Comparison of ENCODE assay signal across 14 cellular contexts in the genomic region with DNA sequence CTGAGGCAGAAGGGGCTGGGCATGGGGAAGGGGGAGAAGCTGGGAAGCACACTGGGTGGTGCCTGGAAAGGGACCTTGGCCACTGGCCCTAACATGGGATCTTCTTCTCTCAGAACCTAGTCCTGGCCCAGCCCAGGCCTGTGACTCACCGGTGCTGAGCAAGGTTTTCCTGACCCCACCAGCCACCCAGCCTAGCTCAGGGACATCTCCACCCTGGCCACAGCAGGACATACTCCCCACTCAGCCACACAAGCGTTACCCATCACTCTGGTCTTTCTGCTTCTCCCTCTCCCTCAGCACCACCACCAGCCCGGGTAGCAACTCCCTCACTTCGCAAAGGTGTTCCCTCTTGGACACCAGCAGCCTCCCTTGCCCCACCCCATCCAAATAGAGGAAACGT. TPM values are rescaled to one million over a fixed set of nuclear protein-coding genes. Genes with fewer than 3 reads are reported as not detected.
A peak's percentile ranks its signal among the peaks of the same experiment; 100 is the strongest.
DNase-seq lines count a peak whose midpoint lies in the region; ATAC-seq and TF ChIP-seq lines count a peak whose summit lies in the region.
"Had no signal": no experiment of that assay in that cellular context is flagged by ENCODE, and none has a peak within 500 bp of the region (broad histone marks: within the 10 kb centered on the region; RNA-seq: fewer than 3 reads in every experiment).

No MANE protein-coding gene starts in this region.

- no peak overlapping the region for H3K27ac Mint-ChIP-seq in GM23338

- H3K4me1 ChIP-seq in GM23338 (ENCODE audit: insufficient read depth) (peaks cover 15% of the 10 kb centered on the region), foreskin keratinocyte (no peaks in the 10 kb centered on the region), mucosa of descending colon (ENCODE audit: low read depth) (no peaks in the 10 kb centered on the region), testis (peaks cover 43% of the 10 kb centered on the region), colonic mucosa (no peaks in the 10 kb centered on the region)

- no peaks in the 10 kb centered on the region for H3F3A ChIP-seq in GM23338 (replicated peaks; ENCODE audit: low read depth)

- H3K9ac ChIP-seq in colonic mucosa (ENCODE audit: low read depth in 2 of 2, low read length in 2 of 2), result no peak overlapping the region

- DNase-seq in GM23338 (ENCODE audit: low spot score) (no peak), foreskin keratinocyte (no peak), mucosa of descending colon (no peak), testis (peak; percentile 52), SW 1271 (lab: John Stamatoyannopoulos, UW) (no peak), nucleus accumbens (lab: John Stamatoyannopoulos, UW) (no peak), colonic mucosa (no peak), G401 (ENCODE audit: low spot score) (no peak)
- DNase-seq: cortex of kidney, DND-41, NCI-H1417 treated with DMSO at 0.1 percent for 48 hours, NCI-H345 had no signal

- H3K9me3 ChIP-seq in mucosa of descending colon (no peaks in the 10 kb centered on the region), testis (no peaks in the 10 kb centered on the region), colonic mucosa (no peaks in the 10 kb centered on the region)

- no peaks in the 10 kb centered on the region for H3K36me3 ChIP-seq in GM23338 (ENCODE audit: insufficient read depth)
- no peaks in the 10 kb centered on the region for H3K36me3 ChIP-seq in mucosa of descending colon (ENCODE audit: low read depth)
- no peaks in the 10 kb centered on the region for H3K36me3 ChIP-seq in testis (ENCODE audit: low read depth, missing control alignments)
- no peaks in the 10 kb centered on the region for H3K36me3 ChIP-seq in colonic mucosa

- in situ Hi-C loops in G401 (cut with HindIII; ENCODE audit: low sequenced_read_pairs), result loop anchor here (10.0 kb wide), 1 partner anchor 195 kb away; no protein-coding TSS in a partner anchor

- intact Hi-C loops in mucosa of descending colon (cut with DNase I, micrococcal nuclease), result loop anchor here (10.0 kb wide), 2 partner anchors 95 to 175 kb away; no protein-coding TSS in a partner anchor
- intact Hi-C loops in testis (cut with DNase I; ENCODE audit: low total_unique reads), result loop anchor here (10.0 kb wide), 1 partner anchor 75 kb away; no protein-coding TSS in a partner anchor
- intact Hi-C loops in colonic mucosa (cut with DNase I), result no loop called here

- TF ChIP-seq POLR2A in testis (IDR thresholded peaks at IDR 0.05), result no peak

- no peak overlapping the region for H3K4me3 ChIP-seq in GM23338
- no peak overlapping the region for H3K4me3 ChIP-seq in mucosa of descending colon
- no peak overlapping the region for H3K4me3 ChIP-seq in testis
- no peak overlapping the region for H3K4me3 ChIP-seq in colonic mucosa
- H3K4me3 ChIP-seq: K562 had no signal

- H3K4me1 Mint-ChIP-seq in GM23338, result peaks cover 15% of the 10 kb centered on the region; the same call in 2 of the 3 replicates

- H3K36me3 Mint-ChIP-seq in GM23338 (ENCODE audit: low read depth), result peaks cover 5% of the 10 kb centered on the region; the same call in 2 of the 3 replicates

- H3K27me3 Mint-ChIP-seq in GM23338 (ENCODE audit: insufficient read depth, low read depth, poor library complexity), result peaks cover 7% of the 10 kb centered on the region

- H3K27me3 ChIP-seq in GM23338 (ENCODE audit: insufficient read depth) (peaks cover 20% of the 10 kb centered on the region), foreskin keratinocyte (peaks cover 44% of the 10 kb centered on the region), testis (no peaks in the 10 kb centered on the region), colonic mucosa (no peaks in the 10 kb centered on the region)

- no peaks in the 10 kb centered on the region; the same call in none of the 2 replicates for H4K20me1 ChIP-seq in GM23338 (replicated peaks; ENCODE audit: insufficient read depth)

- ATAC-seq in GM23338 (no peak), foreskin keratinocyte (peak; percentile 18), mucosa of descending colon (peak; percentile 11)
- ATAC-seq: K562, SK-N-SH treated with all-trans-retinoic acid at 6 μM for 48 hours had no signal

- 54 to 57% methylated on average over 5 of the region's 5 CpGs for WGBS in testis, 2 donors

- no peaks in the 10 kb centered on the region for H3K9me2 ChIP-seq in GM23338 (ENCODE audit: insufficient read depth)

- H3K27ac ChIP-seq in GM23338 (ENCODE audit: low read depth), result no peak overlapping the region
- H3K27ac ChIP-seq in foreskin keratinocyte, result no peak overlapping the region
- peak overlapping the region; percentile 83 for H3K27ac ChIP-seq in testis
- H3K27ac ChIP-seq in colonic mucosa, result no peak overlapping the region

- peak overlapping the region; percentile 93; the same call in 1 of the 2 replicates for H3K4me2 ChIP-seq in GM23338

- H3K4me3 Mint-ChIP-seq in GM23338, result no peak overlapping the region

- no peak overlapping the region for H2AFZ ChIP-seq in GM23338

- peaks cover 2% of the 10 kb centered on the region; the same call in 1 of the 3 replicates for H3K9me3 Mint-ChIP-seq in GM23338

- no peaks in the 10 kb centered on the region for H3K79me2 ChIP-seq in GM23338 (replicated peaks; ENCODE audit: insufficient read depth)

- TF ChIP-seq CTCF in GM23338 (conservative IDR thresholded peaks at IDR 0.05; ENCODE audit: low read depth in 2 of 2), result no peak
- TF ChIP-seq CTCF in foreskin keratinocyte (conservative IDR thresholded peaks at IDR 0.05), result no peak
- no peak for TF ChIP-seq CTCF in mucosa of descending colon (IDR thresholded peaks at IDR 0.05)
- no peak for TF ChIP-seq CTCF in testis (IDR thresholded peaks at IDR 0.05)
- TF ChIP-seq CTCF in colonic mucosa (IDR thresholded peaks at IDR 0.05), result no peak

TF ChIP-seq in GM23338, 12 proteins besides CTCF, POLR2A, EP300 and RAD21 (continues in another document):
- TF ChIP-seq, protein P1, sequence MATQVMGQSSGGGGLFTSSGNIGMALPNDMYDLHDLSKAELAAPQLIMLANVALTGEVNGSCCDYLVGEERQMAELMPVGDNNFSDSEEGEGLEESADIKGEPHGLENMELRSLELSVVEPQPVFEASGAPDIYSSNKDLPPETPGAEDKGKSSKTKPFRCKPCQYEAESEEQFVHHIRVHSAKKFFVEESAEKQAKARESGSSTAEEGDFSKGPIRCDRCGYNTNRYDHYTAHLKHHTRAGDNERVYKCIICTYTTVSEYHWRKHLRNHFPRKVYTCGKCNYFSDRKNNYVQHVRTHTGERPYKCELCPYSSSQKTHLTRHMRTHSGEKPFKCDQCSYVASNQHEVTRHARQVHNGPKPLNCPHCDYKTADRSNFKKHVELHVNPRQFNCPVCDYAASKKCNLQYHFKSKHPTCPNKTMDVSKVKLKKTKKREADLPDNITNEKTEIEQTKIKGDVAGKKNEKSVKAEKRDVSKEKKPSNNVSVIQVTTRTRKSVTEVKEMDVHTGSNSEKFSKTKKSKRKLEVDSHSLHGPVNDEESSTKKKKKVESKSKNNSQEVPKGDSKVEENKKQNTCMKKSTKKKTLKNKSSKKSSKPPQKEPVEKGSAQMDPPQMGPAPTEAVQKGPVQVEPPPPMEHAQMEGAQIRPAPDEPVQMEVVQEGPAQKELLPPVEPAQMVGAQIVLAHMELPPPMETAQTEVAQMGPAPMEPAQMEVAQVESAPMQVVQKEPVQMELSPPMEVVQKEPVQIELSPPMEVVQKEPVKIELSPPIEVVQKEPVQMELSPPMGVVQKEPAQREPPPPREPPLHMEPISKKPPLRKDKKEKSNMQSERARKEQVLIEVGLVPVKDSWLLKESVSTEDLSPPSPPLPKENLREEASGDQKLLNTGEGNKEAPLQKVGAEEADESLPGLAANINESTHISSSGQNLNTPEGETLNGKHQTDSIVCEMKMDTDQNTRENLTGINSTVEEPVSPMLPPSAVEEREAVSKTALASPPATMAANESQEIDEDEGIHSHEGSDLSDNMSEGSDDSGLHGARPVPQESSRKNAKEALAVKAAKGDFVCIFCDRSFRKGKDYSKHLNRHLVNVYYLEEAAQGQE (IDR thresholded peaks at IDR 0.05; ENCODE audit: unreplicated experiment), result no peak
- TF ChIP-seq POLR2AphosphoS5 (IDR thresholded peaks at IDR 0.05; ENCODE audit: low read depth) (no peak), STAT1 (IDR thresholded peaks at IDR 0.05; ENCODE audit: unreplicated experiment) (no peak), CREB1 (CRISPR knock-in tag; IDR thresholded peaks at IDR 0.05; ENCODE audit: low read depth) (no peak), ZNF114 (CRISPR knock-in tag; IDR thresholded peaks at IDR 0.05) (no peak), EZH2phosphoT487 (IDR thresholded peaks at IDR 0.05; ENCODE audit: unreplicated experiment) (no peak)

RNA-seq across cellular contexts. Expression of a gene that starts 22.8 kb away (rescaled TPM):
- total RNA-seq in GM23338 (2014; rRNA removed; shearing (Covaris generic)), result 5.7 and 7.4 TPM in 2 replicates
- polyA plus RNA-seq in GM23338 (2016; fragmentation: Nextera tagmentation; extraction: Ambion mirVana) (1.3 and 2.0 TPM in 2 replicates), foreskin keratinocyte (0.69 and 0.78 TPM in 2 replicates), testis (ENCODE audit: insufficient read depth, low read depth, low replicate concordance) (75.9 TPM)
- total RNA-seq in foreskin keratinocyte (1.8 and 4.3 TPM in 2 replicates), mucosa of descending colon (1,000 to 10,000 TPM in 1 of 3 donors, 100 to 1,000 TPM in 1, 10 to 100 TPM in 1; 43.8 to 1,458 (median 121) TPM), testis (100 to 1,000 TPM; 227 to 256 TPM), colonic mucosa (100 to 1,000 TPM in 1 of 2 donors, 10 to 100 TPM in 1; 20.6 to 164 TPM)
- 0.37 TPM in 1 of 2 replicates, not detected in the other for total RNA-seq in G401 (2014; rRNA removed; shearing (Covaris generic))

Comparison
In these comparisons a context has a peak if more than half of its experiments do, and no peak if none do; other contexts are left out.
1. H3K27ac ChIP-seq: peak in testis (2 of 2); none in GM23338 (single experiment), foreskin keratinocyte (single experiment) and colonic mucosa (single experiment).